Comparison of ENCODE assay signal across 27 cellular contexts in the genomic region with DNA sequence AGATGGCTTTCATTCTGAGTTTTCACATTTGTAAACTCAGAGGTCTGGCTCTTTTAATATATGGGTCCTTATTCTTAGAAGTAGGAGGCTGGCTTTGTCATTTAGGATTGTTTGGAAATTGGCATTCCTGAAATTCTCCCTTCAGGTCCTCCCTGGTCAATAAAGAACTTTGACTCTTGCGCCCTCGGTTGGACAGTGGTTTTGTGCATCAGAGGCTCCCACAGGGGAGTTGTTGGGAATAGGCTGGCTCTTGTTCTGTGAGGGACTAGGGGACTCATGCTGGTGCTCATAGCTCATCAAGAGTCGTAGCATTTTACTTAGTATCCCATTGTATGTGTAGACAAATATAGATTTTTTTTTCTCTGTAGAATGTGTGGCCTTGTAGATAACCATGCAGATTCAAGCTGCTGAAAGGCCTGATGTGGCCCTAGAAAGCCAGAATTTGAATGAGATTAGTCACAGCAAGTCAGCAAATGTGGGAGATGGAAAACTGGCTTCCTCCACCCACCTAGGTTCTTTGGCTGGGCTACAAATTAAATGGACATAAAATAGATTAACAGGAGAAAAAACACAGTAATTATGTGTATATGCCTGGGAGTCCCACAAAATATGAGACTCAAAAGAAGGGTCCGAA.
DNase-seq lines count a peak whose midpoint lies in the region; FAIRE-seq and TF ChIP-seq lines count a peak whose summit lies in the region.
"Had no signal": no experiment of that assay in that cellular context is flagged by ENCODE, and none has a peak within 500 bp of the region (broad histone marks: within the 10 kb centered on the region; RNA-seq: fewer than 3 reads in every experiment).

No MANE protein-coding gene starts in this region.

- H3K27ac ChIP-seq in astrocyte (ENCODE audit: low read depth, low read length) (no peak overlapping the region), iPS-20b (ENCODE audit: low read length) (no peak overlapping the region)
- H3K27ac ChIP-seq: ascending aorta, left lung, SJSA1, skin epidermis, uterus had no signal

- DNase-seq in HT1080 (ENCODE audit: low read depth) (peak; percentile 41), astrocyte (ENCODE audit: low read depth) (no peak), type B pancreatic cell (ENCODE audit: extremely low spot score, unreplicated experiment) (no peak), middle frontal gyrus (ENCODE audit: extremely low spot score, low spot score) (no peak), NCI-H2171 treated with DMSO at 0.1 percent for 48 hours (lab: John Stamatoyannopoulos, UW) (no peak), DMS153 treated with DMSO at 0.1 percent for 48 hours (lab: John Stamatoyannopoulos, UW; ENCODE audit: unreplicated experiment) (no peak)
- DNase-seq: activated CD4-positive, alpha-beta T cell treated with anti-CD3 and anti-CD28 coated beads, Interleukin-2, amount 10 ng/mL, durations not matched to agents 24 days and 14 days; CD4-positive, alpha-beta T cell; DMS53; head of caudate nucleus; MM.1S; NCI-H146; NCI-H524 treated with DMSO at 0.1 percent for 48 hours; stimulated activated CD4-positive, alpha-beta T cell treated with anti-CD3 and anti-CD28 coated beads, Interleukin-2, amount 100 ng/mL, for 24 hours; uterus had no signal

- H3K4me2 ChIP-seq in astrocyte (ENCODE audit: low read length): no peak overlapping the region

- no peak for FAIRE-seq in astrocyte (lab: Jason Lieb, UNC)
- FAIRE-seq: GM12878, K562, RCC 7860 had no signal

- H3K27ac Mint-ChIP-seq in astrocyte (ENCODE audit: unreplicated experiment) (peak overlapping the region; percentile 13), type B pancreatic cell (peak overlapping the region; percentile 36)
- H3K27ac Mint-ChIP-seq: activated CD4-positive, alpha-beta T cell treated with anti-CD3 and anti-CD28 coated beads, Interleukin-2, amount 10 ng/mL, durations not matched to agents 24 days and 14 days; activated naive CD8-positive, alpha-beta T cell; activated T-helper 2 cell treated with anti-CD3 and anti-CD28 coated beads, Interferon-gamma antibody, Interleukin-2, Interleukin-4, amounts not matched to agents 10 μg/mL and 5 μg/mL and 100 μg/mL, durations not matched to agents 14 hours and 24 hours and 36 hours; CD4-positive, alpha-beta T cell; stimulated activated effector memory CD8-positive, alpha-beta T cell treated with anti-CD3 and anti-CD28 coated beads, Interleukin-12 subunit alpha, Interleukin-12 subunit beta, amount 100 ng/mL, for 72 hours; T-helper 1 cell treated with Interleukin-12 subunit alpha and Interleukin-12 subunit beta and Interleukin-4 antibody, amounts not matched to agents 30 μg/mL and 1 μg/mL, for 36 hours had no signal

- H3K9ac ChIP-seq in astrocyte (ENCODE audit: low read length): no peak overlapping the region
- peak overlapping the region; percentile 22; the same call in 1 of the 2 replicates for H3K9ac ChIP-seq in iPS-20b (ENCODE audit: low read depth, low read length)

- H3K79me2 ChIP-seq in astrocyte (ENCODE audit: insufficient read depth, low read length): peaks cover 41% of the 10 kb centered on the region

- H3K27me3 ChIP-seq in astrocyte (ENCODE audit: insufficient read depth, low read length): no peaks in the 10 kb centered on the region
- no peaks in the 10 kb centered on the region for H3K27me3 ChIP-seq in iPS-20b (ENCODE audit: insufficient read depth, low read length)
- H3K27me3 ChIP-seq: ascending aorta, left lung, SJSA1, uterus had no signal

- H2AFZ ChIP-seq in astrocyte (ENCODE audit: low read depth, low read length): no peak overlapping the region

- H3K4me1 Mint-ChIP-seq in astrocyte (ENCODE audit: low read depth, unreplicated experiment) (peaks cover 22% of the 10 kb centered on the region), type B pancreatic cell (ENCODE audit: unreplicated experiment) (peaks cover 49% of the 10 kb centered on the region)
- H3K4me1 Mint-ChIP-seq: activated CD4-positive, alpha-beta T cell treated with anti-CD3 and anti-CD28 coated beads, Interleukin-2, amount 10 ng/mL, durations not matched to agents 24 days and 14 days; stimulated activated effector memory CD8-positive, alpha-beta T cell treated with anti-CD3 and anti-CD28 coated beads, Interleukin-12 subunit alpha, Interleukin-12 subunit beta, amount 100 ng/mL, for 72 hours had no signal

- H3K4me3 ChIP-seq in astrocyte (ENCODE audit: insufficient read depth, low read depth, low read length) (no peak overlapping the region), iPS-20b (ENCODE audit: low read length) (no peak overlapping the region)
- H3K4me3 ChIP-seq: ascending aorta, GM12878, K562, left lung, SJSA1, skin epidermis, uterus had no signal

- H3K36me3 ChIP-seq in astrocyte (ENCODE audit: insufficient read depth, low read length) (no peaks in the 10 kb centered on the region), iPS-20b (ENCODE audit: insufficient read depth, low read depth, low read length) (no peaks in the 10 kb centered on the region)
- H3K36me3 ChIP-seq: SJSA1, uterus had no signal

- H3K27me3 Mint-ChIP-seq in astrocyte (ENCODE audit: low read depth, unreplicated experiment) (no peaks in the 10 kb centered on the region), type B pancreatic cell (no peaks in the 10 kb centered on the region)
- H3K27me3 Mint-ChIP-seq: activated CD4-positive, alpha-beta T cell treated with anti-CD3 and anti-CD28 coated beads, Interleukin-2, amount 10 ng/mL, durations not matched to agents 24 days and 14 days had no signal

- no peaks in the 10 kb centered on the region for H3K36me3 Mint-ChIP-seq in astrocyte (ENCODE audit: low read depth, unreplicated experiment)
- no peaks in the 10 kb centered on the region for H3K36me3 Mint-ChIP-seq in type B pancreatic cell
- H3K36me3 Mint-ChIP-seq: activated naive CD8-positive, alpha-beta T cell; stimulated activated effector memory CD8-positive, alpha-beta T cell treated with anti-CD3 and anti-CD28 coated beads, Interleukin-12 subunit alpha, Interleukin-12 subunit beta, amount 100 ng/mL, for 72 hours had no signal

- no peaks in the 10 kb centered on the region for H3K9me3 Mint-ChIP-seq in astrocyte (ENCODE audit: unreplicated experiment)
- no peaks in the 10 kb centered on the region for H3K9me3 Mint-ChIP-seq in type B pancreatic cell
- H3K9me3 Mint-ChIP-seq: activated CD4-positive, alpha-beta T cell treated with anti-CD3 and anti-CD28 coated beads, Interleukin-2, amount 10 ng/mL, durations not matched to agents 24 days and 14 days; activated T-helper 2 cell treated with anti-CD3 and anti-CD28 coated beads, Interferon-gamma antibody, Interleukin-2, Interleukin-4, amounts not matched to agents 10 μg/mL and 5 μg/mL and 100 μg/mL, durations not matched to agents 14 hours and 24 hours and 36 hours; CD4-positive, alpha-beta T cell; stimulated activated effector memory CD8-positive, alpha-beta T cell treated with anti-CD3 and anti-CD28 coated beads, Interleukin-12 subunit alpha, Interleukin-12 subunit beta, amount 100 ng/mL, for 72 hours; T-helper 1 cell treated with Interleukin-12 subunit alpha and Interleukin-12 subunit beta and Interleukin-4 antibody, amounts not matched to agents 30 μg/mL and 1 μg/mL, for 36 hours had no signal

- H3K9me3 ChIP-seq in astrocyte (ENCODE audit: insufficient read depth, low read depth, low read length) (no peaks in the 10 kb centered on the region), iPS-20b (ENCODE audit: insufficient read depth, low read depth, low read length) (no peaks in the 10 kb centered on the region)
- H3K9me3 ChIP-seq: ascending aorta, left lung, SJSA1, uterus had no signal

- H3K4me1 ChIP-seq in astrocyte (ENCODE audit: insufficient read depth, low read length) (peaks cover 8% of the 10 kb centered on the region), iPS-20b (ENCODE audit: insufficient read depth, low read length) (peaks cover 60% of the 10 kb centered on the region)
- H3K4me1 ChIP-seq: ascending aorta, uterus had no signal

- H4K20me1 ChIP-seq in astrocyte (ENCODE audit: insufficient read depth, low read length): peaks cover 45% of the 10 kb centered on the region

- TF ChIP-seq CTCF in astrocyte (IDR thresholded peaks at IDR 0.05; ENCODE audit: insufficient read depth, low read depth, low read length): no peak
- no peak for TF ChIP-seq CTCF in type B pancreatic cell (conservative IDR thresholded peaks at IDR 0.05)

- H3K4me3 Mint-ChIP-seq in astrocyte (ENCODE audit: unreplicated experiment) (no peak overlapping the region), type B pancreatic cell (no peak overlapping the region)
- H3K4me3 Mint-ChIP-seq: activated CD4-positive, alpha-beta T cell treated with anti-CD3 and anti-CD28 coated beads, Interleukin-2, amount 10 ng/mL, durations not matched to agents 24 days and 14 days; activated naive CD8-positive, alpha-beta T cell; CD4-positive, alpha-beta T cell; stimulated activated effector memory CD8-positive, alpha-beta T cell treated with anti-CD3 and anti-CD28 coated beads, Interleukin-12 subunit alpha, Interleukin-12 subunit beta, amount 100 ng/mL, for 72 hours; T-helper 1 cell treated with Interleukin-12 subunit alpha and Interleukin-12 subunit beta and Interleukin-4 antibody, amounts not matched to agents 30 μg/mL and 1 μg/mL, for 36 hours had no signal
